In the genomic region with DNA sequence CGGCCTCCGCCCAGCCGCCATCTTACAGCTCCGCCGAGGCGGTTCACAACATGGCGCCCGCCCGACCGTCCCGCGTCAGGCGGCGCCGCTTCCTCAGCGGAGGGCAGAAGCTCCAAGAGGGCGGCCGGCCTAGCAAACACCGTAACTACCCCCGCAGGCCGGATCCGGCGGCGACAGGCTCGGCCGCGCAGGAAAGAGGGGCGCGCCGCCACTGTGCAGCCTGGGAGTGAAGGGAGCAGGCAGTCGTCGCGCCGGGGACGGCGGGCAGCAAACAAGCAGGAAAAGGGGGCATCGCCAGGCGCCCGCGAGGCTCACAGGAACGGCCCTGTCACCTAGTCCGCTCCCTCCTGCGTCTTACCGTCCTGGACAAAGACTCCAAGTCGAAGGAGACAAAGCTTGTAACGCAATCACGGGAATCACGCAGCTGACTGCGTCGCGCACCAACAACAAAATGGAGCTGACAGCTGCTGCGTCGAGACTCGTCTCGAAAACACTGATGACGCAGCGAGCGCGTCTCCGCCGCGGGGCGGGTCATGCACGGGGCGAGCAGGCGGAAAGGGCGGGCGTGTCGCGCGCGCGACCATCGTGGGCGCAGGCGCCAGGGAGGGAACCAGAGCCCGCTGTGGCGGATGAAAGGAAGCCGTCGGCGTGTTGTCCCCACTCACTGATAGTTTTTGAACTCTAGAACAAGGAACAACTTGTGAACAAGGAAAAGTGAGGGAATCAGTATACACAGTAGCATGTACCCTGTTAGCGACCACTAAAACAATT, we compare ENCODE assay signal across 8 cellular contexts. TPM values are rescaled to one million over a fixed set of nuclear protein-coding genes. Genes with fewer than 3 reads are reported as not detected.
DNase-seq lines count a peak whose midpoint lies in the region; ATAC-seq and TF ChIP-seq lines count a peak whose summit lies in the region.

TSS of gene CLK1 (minus strand) at position 453 of the 771 bp plus-strand sequence. CDS start 2,796 bp downstream, outside the sequence.

- no peaks in the 10 kb centered on the region for H3K9me3 ChIP-seq in KOPT-K1 (ENCODE audit: insufficient read depth, low read length, poor library complexity, severe bottlenecking)
- no peaks in the 10 kb centered on the region for H3K9me3 ChIP-seq in Peyer's patch
- H3K9me3 ChIP-seq in muscle layer of duodenum (ENCODE audit: control insufficient read depth in 1 of 2, low read length in 2 of 2) = no peaks in the 10 kb centered on the region

- H3K27me3 ChIP-seq in Peyer's patch (no peaks in the 10 kb centered on the region), muscle layer of duodenum (ENCODE audit: low read depth, low read length) (no peaks in the 10 kb centered on the region)

- H3K4me3 ChIP-seq in Peyer's patch (peak within 1 kb of the TSS; percentile 78 to 95 (median 81)), muscle layer of duodenum (ENCODE audit: low read depth in 1 of 2, low read length in 2 of 2) (peak within 1 kb of the TSS; percentile 87 to 99)

- H3K27ac ChIP-seq in KOPT-K1 (ENCODE audit: low read depth, low read length, poor library complexity, severe bottlenecking) (peak within 1 kb of the TSS; percentile 94), Peyer's patch (peak within 1 kb of the TSS; percentile 95 to 100 (median 98)), muscle layer of duodenum (ENCODE audit: low read length) (peak within 1 kb of the TSS; percentile 100)

- H3K4me1 ChIP-seq in Peyer's patch = peaks cover 0 to 23% (median 10%) of the 10 kb centered on the region in 4 donors
- H3K4me1 ChIP-seq in muscle layer of duodenum (ENCODE audit: control insufficient read depth in 1 of 2, insufficient read depth in 2 of 2, low read length in 2 of 2) = peaks cover 5 to 27% of the 10 kb centered on the region in 2 donors

- peaks cover 32% of the 10 kb centered on the region for H3K36me3 ChIP-seq in KOPT-K1 (ENCODE audit: insufficient read depth, low read length)
- peaks cover 0 to 21% (median 0%) of the 10 kb centered on the region in 3 donors for H3K36me3 ChIP-seq in Peyer's patch
- peaks cover 9 to 23% of the 10 kb centered on the region in 2 donors for H3K36me3 ChIP-seq in muscle layer of duodenum (ENCODE audit: control insufficient read depth in 1 of 2, insufficient read depth in 2 of 2, low read length in 2 of 2)

- peak; percentile 84 for DNase-seq in DMS79 (lab: John Stamatoyannopoulos, UW)
- peak; percentile 97 to 99 (median 98) for DNase-seq in Peyer's patch
- DNase-seq in activated T-cell treated with anti-CD3 and anti-CD28 coated beads, Interleukin-2, amount 50 U/mL, for 48 hours = peak; percentile 98
- DNase-seq in stimulated activated CD8-positive, alpha-beta memory T cell treated with anti-CD3 and anti-CD28 coated beads, Interleukin-7, amount 100 ng/mL, for 24 hours (ENCODE audit: low read depth) = peak; percentile 95

- peak; percentile 86 for ATAC-seq in GM21825 (IDR thresholded peaks at IDR 0.05; ENCODE audit: unreplicated experiment)
- ATAC-seq in esophagus mucosa = peak; percentile 92

- TF ChIP-seq POLR2A in Peyer's patch (IDR thresholded peaks at IDR 0.05) = peak; percentile 99 to 100

- TF ChIP-seq CTCF in Peyer's patch (IDR thresholded peaks at IDR 0.05) = no peak

RNA-seq across cellular contexts. Expression of gene CLK1, which starts in this region (rescaled TPM):
- total RNA-seq in Peyer's patch (100 to 1,000 TPM; 119 to 173 (median 144) TPM), esophagus mucosa (51.1 TPM)

Comparison
In these comparisons a context has a peak if more than half of its experiments do, and no peak if none do; other contexts are left out.
1. Peak in every context shown above with its lines: DNase-seq, ATAC-seq, H3K4me3 ChIP-seq and H3K27ac ChIP-seq.